In genomic region chr7:90705391-90706066, GRCh38 we compare ENCODE assay signal across 17 cellular contexts.
DNase-seq lines count a peak whose midpoint lies in the region; ATAC-seq, FAIRE-seq and TF ChIP-seq lines count a peak whose summit lies in the region.
"Had no signal": no experiment of that assay in that cellular context is flagged by ENCODE, and none has a peak within 500 bp of the region (broad histone marks: within the 10 kb centered on the region; RNA-seq: fewer than 3 reads in every experiment).

No MANE protein-coding gene starts in this region.

- H3K27me3 Mint-ChIP-seq in IgD-negative memory B cell (no peaks in the 10 kb centered on the region), CD14-positive monocyte (ENCODE audit: low read depth in 3 of 3) (no peaks in the 10 kb centered on the region)
- H3K27me3 Mint-ChIP-seq: CD4-positive, CD25-positive, alpha-beta regulatory T cell had no signal

- H3K27me3 ChIP-seq in hepatocyte, result no peaks in the 10 kb centered on the region
- no peaks in the 10 kb centered on the region for H3K27me3 ChIP-seq in small intestine (ENCODE audit: control insufficient read depth in 2 of 2, insufficient read depth in 2 of 2, low read length in 2 of 2)

- H3K9me3 ChIP-seq in hepatocyte (ENCODE audit: low read depth) (no peaks in the 10 kb centered on the region), small intestine (ENCODE audit: control insufficient read depth, low read depth) (no peaks in the 10 kb centered on the region)
- H3K9me3 ChIP-seq: Caco-2 had no signal

- H3K9me2 ChIP-seq in hepatocyte (replicated peaks; ENCODE audit: insufficient read depth), result no peaks in the 10 kb centered on the region

- WGBS in hepatocyte (ENCODE audit: low lambda C conversion rate, missing lambda C conversion rate), result 45% methylated on average over 6 of the region's 6 CpGs
- 24 to 53% (median 33%) methylated on average over 6 of the region's 6 CpGs for WGBS in small intestine, 3 donors

- intact Hi-C loops in CD14-positive monocyte (cut with micrococcal nuclease), result no loop called here

- peak overlapping the region in 2 of 3 donors; percentile 6 to 54 for H3K27ac Mint-ChIP-seq in IgD-negative memory B cell
- H3K27ac Mint-ChIP-seq in CD14-positive monocyte, result peak overlapping the region in 1 of 7 donors; percentile 10
- H3K27ac Mint-ChIP-seq: CD4-positive, CD25-positive, alpha-beta regulatory T cell had no signal

- no peak for TF ChIP-seq CTCF in hepatocyte (IDR thresholded peaks at IDR 0.05; ENCODE audit: poor library complexity)
- TF ChIP-seq CTCF in CD14-positive monocyte (IDR thresholded peaks at IDR 0.05), result no peak

- H3K4me1 Mint-ChIP-seq in IgD-negative memory B cell, result peaks cover 33 to 43% (median 37%) of the 10 kb centered on the region in 3 donors
- H3K4me1 Mint-ChIP-seq in CD14-positive monocyte, result peaks cover 16% of the 10 kb centered on the region

- no peaks in the 10 kb centered on the region for H4K20me1 ChIP-seq in hepatocyte (ENCODE audit: insufficient read depth, poor library complexity, severe bottlenecking)

- peaks cover 23% of the 10 kb centered on the region for H3K79me2 ChIP-seq in hepatocyte

- H3K4me3 ChIP-seq in hepatocyte, result no peak overlapping the region
- H3K4me3 ChIP-seq in small intestine (ENCODE audit: low read depth in 1 of 2, low read length in 2 of 2), result no peak overlapping the region
- H3K4me3 ChIP-seq: GM12878 had no signal

- peak overlapping the region; percentile 38 for H3K27ac ChIP-seq in hepatocyte
- H3K27ac ChIP-seq in small intestine (ENCODE audit: low read depth in 1 of 2, low read length in 1 of 2), result no peak overlapping the region

- no peaks in the 10 kb centered on the region for H3K36me3 Mint-ChIP-seq in IgD-negative memory B cell
- H3K36me3 Mint-ChIP-seq in CD14-positive monocyte, result peaks cover 0 to 5% of the 10 kb centered on the region in 2 donors
- H3K36me3 Mint-ChIP-seq: CD4-positive, CD25-positive, alpha-beta regulatory T cell had no signal

- FAIRE-seq in small intestine (lab: Jason Lieb, UNC), result no peak
- FAIRE-seq: GM12878, H1 had no signal

- H3K36me3 ChIP-seq in hepatocyte (replicated peaks; ENCODE audit: insufficient read depth, low read depth), result no peaks in the 10 kb centered on the region
- no peaks in the 10 kb centered on the region for H3K36me3 ChIP-seq in small intestine (ENCODE audit: control insufficient read depth in 2 of 2, insufficient read depth in 2 of 2, low read length in 2 of 2)

- H3K4me3 Mint-ChIP-seq in IgD-negative memory B cell, result peak overlapping the region in 1 of 4 donors; percentile 5
- no peak overlapping the region for H3K4me3 Mint-ChIP-seq in CD14-positive monocyte

- H3K9me3 Mint-ChIP-seq in IgD-negative memory B cell, result no peaks in the 10 kb centered on the region
- H3K9me3 Mint-ChIP-seq in CD14-positive monocyte, result peaks cover 0 to 1% (median 0%) of the 10 kb centered on the region in 7 donors

- peak; percentile 39 for DNase-seq in DMS53 treated with DMSO at 0.1 percent for 48 hours (lab: John Stamatoyannopoulos, UW; ENCODE audit: unreplicated experiment)
- DNase-seq in hepatocyte (ENCODE audit: low spot score), result no peak
- peak; percentile 38 for DNase-seq in small intestine
- no peak for DNase-seq in NCI-H2029 treated with DMSO at 0.1 percent for 48 hours (lab: John Stamatoyannopoulos, UW)
- no peak for DNase-seq in CD14-positive monocyte (ENCODE audit: low spot score)
- no peak for DNase-seq in SKM-1 treated with dmso at 0.1 percent for 144 hours (lab: John Stamatoyannopoulos, UW; ENCODE audit: unreplicated experiment)
- DNase-seq: Caco-2; CD4-positive, CD25-positive, alpha-beta regulatory T cell; EL; KG1; NCI-H2171; RPMI8226; T-helper 2 cell had no signal

- H3K4me2 ChIP-seq in hepatocyte, result peak overlapping the region; percentile 0

- H2AFZ ChIP-seq in hepatocyte, result no peak overlapping the region

- ATAC-seq in GM19023 (IDR thresholded peaks at IDR 0.05; ENCODE audit: unreplicated experiment), result no peak
- ATAC-seq: GM12878 had no signal

- H3K4me1 ChIP-seq in hepatocyte (ENCODE audit: insufficient read depth), result peaks cover 33% of the 10 kb centered on the region
- H3K4me1 ChIP-seq in small intestine (ENCODE audit: control insufficient read depth in 2 of 2, insufficient read depth in 1 of 2, low read depth in 1 of 2, low read length in 1 of 2), result peaks cover 0 to 4% of the 10 kb centered on the region in 2 donors

Comparison
In these comparisons a context has a peak if more than half of its experiments do, and no peak if none do; other contexts are left out.
1. DNase-seq: peak in DMS53 treated with DMSO at 0.1 percent for 48 hours (single experiment) and small intestine (single experiment); none in hepatocyte (single experiment), NCI-H2029 treated with DMSO at 0.1 percent for 48 hours (single experiment), CD14-positive monocyte (single experiment) and SKM-1 treated with dmso at 0.1 percent for 144 hours (single experiment).